ENCODE assay signal across 8 cellular contexts in genomic region chr9:137277329-137278041, GRCh38. TPM values are rescaled to one million over a fixed set of nuclear protein-coding genes. Genes with fewer than 3 reads are reported as not detected.
DNase-seq lines count a peak whose midpoint lies in the region; ATAC-seq and TF ChIP-seq lines count a peak whose summit lies in the region.

TSS of gene TOR4A (plus strand) at chr9:137277726. CDS start at chr9:137278690, 964 bp downstream.

- intact Hi-C loops in activated T-helper 1 cell treated with anti-CD3 and anti-CD28 coated beads, Interleukin-12 subunit alpha, Interleukin-12 subunit beta, Interleukin-2, Interleukin-4 antibody, amounts not matched to agents 30 ng/mL and 10 ng/mL and 1 ng/mL, durations not matched to agents 14 hours and 24 hours and 36 hours (cut with micrococcal nuclease) = no loop called here

- peak; percentile 72 for ATAC-seq in GM21529 (IDR thresholded peaks at IDR 0.05; ENCODE audit: unreplicated experiment)
- ATAC-seq in omental fat pad (ENCODE audit: low FRiP score) = peak; percentile 83

- H3K9me3 Mint-ChIP-seq in activated T-helper 1 cell treated with anti-CD3 and anti-CD28 coated beads, Interleukin-12 subunit alpha, Interleukin-12 subunit beta, Interleukin-2, Interleukin-4 antibody, amounts not matched to agents 30 ng/mL and 10 ng/mL and 1 ng/mL, durations not matched to agents 14 hours and 24 hours and 36 hours = no peaks in the 10 kb centered on the region

- peak within 1 kb of the TSS; percentile 91 for H3K4me3 Mint-ChIP-seq in activated T-helper 1 cell treated with anti-CD3 and anti-CD28 coated beads, Interleukin-12 subunit alpha, Interleukin-12 subunit beta, Interleukin-2, Interleukin-4 antibody, amounts not matched to agents 30 ng/mL and 10 ng/mL and 1 ng/mL, durations not matched to agents 14 hours and 24 hours and 36 hours

- H3K36me3 Mint-ChIP-seq in activated T-helper 1 cell treated with anti-CD3 and anti-CD28 coated beads, Interleukin-12 subunit alpha, Interleukin-12 subunit beta, Interleukin-2, Interleukin-4 antibody, amounts not matched to agents 30 ng/mL and 10 ng/mL and 1 ng/mL, durations not matched to agents 14 hours and 24 hours and 36 hours (ENCODE audit: low read depth) = peaks cover 5% of the 10 kb centered on the region

- H3K4me3 ChIP-seq in GM12865 (ENCODE audit: low read depth, low read length) = peak within 1 kb of the TSS; percentile 68

- peak within 1 kb of the TSS; percentile 79 for H3K27ac Mint-ChIP-seq in activated T-helper 1 cell treated with anti-CD3 and anti-CD28 coated beads, Interleukin-12 subunit alpha, Interleukin-12 subunit beta, Interleukin-2, Interleukin-4 antibody, amounts not matched to agents 30 ng/mL and 10 ng/mL and 1 ng/mL, durations not matched to agents 14 hours and 24 hours and 36 hours

- peak; percentile 91 for DNase-seq in GM12865 (ENCODE audit: low read depth)
- DNase-seq in KG1 (lab: John Stamatoyannopoulos, UW) = peak; percentile 76
- peak; percentile 34 for DNase-seq in activated T-helper 1 cell treated with anti-CD3 and anti-CD28 coated beads, Interleukin-12 subunit alpha, Interleukin-12 subunit beta, Interleukin-2, Interleukin-4 antibody, amounts not matched to agents 30 ng/mL and 10 ng/mL and 1 ng/mL, durations not matched to agents 14 hours and 24 hours and 36 hours (ENCODE audit: low spot score)
- no peak for DNase-seq in glomerular endothelial cell (ENCODE audit: extremely low read depth, low read depth, low spot score)
- peak; percentile 79 for DNase-seq in omental fat pad (ENCODE audit: low spot score)
- DNase-seq in effector CD8-positive, alpha-beta T cell (lab: John Stamatoyannopoulos, UW) = no peak
- no peak for DNase-seq in NCI-H524 treated with DMSO at 0.1 percent for 48 hours (lab: John Stamatoyannopoulos, UW)

- TF ChIP-seq CTCF in GM12865 (IDR thresholded peaks at IDR 0.05; ENCODE audit: insufficient read depth, low read depth, low read length, missing control alignments) (no peak), omental fat pad (IDR thresholded peaks at IDR 0.05) (no peak)

- H3K27me3 Mint-ChIP-seq in activated T-helper 1 cell treated with anti-CD3 and anti-CD28 coated beads, Interleukin-12 subunit alpha, Interleukin-12 subunit beta, Interleukin-2, Interleukin-4 antibody, amounts not matched to agents 30 ng/mL and 10 ng/mL and 1 ng/mL, durations not matched to agents 14 hours and 24 hours and 36 hours (ENCODE audit: insufficient read depth) = no peaks in the 10 kb centered on the region

- H3K4me1 Mint-ChIP-seq in activated T-helper 1 cell treated with anti-CD3 and anti-CD28 coated beads, Interleukin-12 subunit alpha, Interleukin-12 subunit beta, Interleukin-2, Interleukin-4 antibody, amounts not matched to agents 30 ng/mL and 10 ng/mL and 1 ng/mL, durations not matched to agents 14 hours and 24 hours and 36 hours (ENCODE audit: low read depth) = peaks cover 11% of the 10 kb centered on the region

RNA-seq across cellular contexts. Expression of gene TOR4A, which starts in this region (rescaled TPM):
- 11.6 and 11.7 TPM in 2 replicates for total RNA-seq in activated T-helper 1 cell treated with anti-CD3 and anti-CD28 coated beads, Interleukin-12 subunit alpha, Interleukin-12 subunit beta, Interleukin-2, Interleukin-4 antibody, amounts not matched to agents 30 ng/mL and 10 ng/mL and 1 ng/mL, durations not matched to agents 14 hours and 24 hours and 36 hours
- total RNA-seq in glomerular endothelial cell = 59.7 and 81.4 TPM in 2 replicates
- 10 to 100 TPM in 3 of 4 donors, 1 to 10 TPM in 1; 9.8 to 17.7 (median 11.6) TPM for total RNA-seq in omental fat pad

Comparison
In these comparisons a context has a peak if more than half of its experiments do, and no peak if none do; other contexts are left out.
1. DNase-seq: peak in GM12865 (single experiment), KG1 (single experiment), activated T-helper 1 cell treated with anti-CD3 and anti-CD28 coated beads, Interleukin-12 subunit alpha, Interleukin-12 subunit beta, Interleukin-2, Interleukin-4 antibody, amounts not matched to agents 30 ng/mL and 10 ng/mL and 1 ng/mL, durations not matched to agents 14 hours and 24 hours and 36 hours (single experiment) and omental fat pad (single experiment); none in glomerular endothelial cell (single experiment), effector CD8-positive, alpha-beta T cell (single experiment) and NCI-H524 treated with DMSO at 0.1 percent for 48 hours (single experiment).